ENCODE assay signal across 21 cellular contexts in the genomic region with DNA sequence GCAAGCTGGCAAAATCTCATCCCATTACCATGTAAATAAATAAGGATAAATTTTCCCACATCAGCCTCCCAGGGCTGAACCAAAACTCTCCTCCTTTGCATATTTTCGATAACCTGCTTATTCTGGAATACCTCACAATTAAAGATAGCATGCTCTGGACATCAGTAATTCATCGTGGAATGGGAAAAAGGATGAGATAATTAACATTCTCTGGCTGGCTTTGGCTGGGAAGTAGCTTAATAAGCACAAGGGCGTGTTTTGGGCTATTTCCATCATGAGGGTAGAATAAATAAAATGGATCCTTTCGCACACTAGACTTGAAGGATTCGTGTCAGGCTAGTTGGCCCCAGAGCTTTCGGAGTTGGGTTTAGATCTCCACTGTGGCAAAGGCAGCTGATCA.
DNase-seq lines count a peak whose midpoint lies in the region; ATAC-seq and TF ChIP-seq lines count a peak whose summit lies in the region.
"Had no signal": no experiment of that assay in that cellular context is flagged by ENCODE, and none has a peak within 500 bp of the region (broad histone marks: within the 10 kb centered on the region; RNA-seq: fewer than 3 reads in every experiment).

No MANE protein-coding gene starts in this region.

- intact Hi-C loops in IMR-90 (cut with micrococcal nuclease) = loop anchor here (5.0 to 10.0 kb wide), 3 partner anchors 127 to 250 kb away; no protein-coding TSS in a partner anchor
- intact Hi-C loops in spleen (cut with DNase I; ENCODE audit: low total_unique reads) = no loop called here

- H3K9me3 Mint-ChIP-seq in H9 = peaks cover 0 to 3% of the 10 kb centered on the region in 2 experiments; a peak in 3 of 5 replicates
- H3K9me3 Mint-ChIP-seq: activated T-cell treated with anti-CD3 and anti-CD28 coated beads, Interleukin-2, amount 50 U/mL, for 24 hours; memory B cell had no signal

- H3K27me3 ChIP-seq in BJ (ENCODE audit: control insufficient read depth, insufficient read depth, low read length) = no peaks in the 10 kb centered on the region
- no peaks in the 10 kb centered on the region for H3K27me3 ChIP-seq in IMR-90 (ENCODE audit: control insufficient read depth, insufficient read depth, low read length)
- peaks cover 0 to 12% (median 0%) of the 10 kb centered on the region in 7 donors for H3K27me3 ChIP-seq in spleen (replicated peaks in 1 of 7)
- H3K27me3 ChIP-seq in H9 (ENCODE audit: insufficient read depth, low read length) = no peaks in the 10 kb centered on the region
- H3K27me3 ChIP-seq: brain microvascular endothelial cell, sigmoid colon, vagina had no signal

- H3K79me1 ChIP-seq in IMR-90 (ENCODE audit: low read depth in 1 of 2, low read length in 2 of 2) (no peaks in the 10 kb centered on the region; a peak in 1 of 4 replicates), H9 (ENCODE audit: insufficient read depth, low read depth, low read length, poor library complexity, severe bottlenecking) (no peaks in the 10 kb centered on the region)

- peak overlapping the region; percentile 68; the same call in 1 of the 2 replicates for H3K23ac ChIP-seq in IMR-90 (ENCODE audit: low read depth, low read length)
- no peak overlapping the region for H3K23ac ChIP-seq in H9 (ENCODE audit: insufficient read length, low read depth, low read length)

- no peak overlapping the region for H3K4me3 Mint-ChIP-seq in H9
- H3K4me3 Mint-ChIP-seq: activated CD4-positive, alpha-beta T cell treated with anti-CD3 and anti-CD28 coated beads for 36 hours; activated naive CD8-positive, alpha-beta T cell treated with anti-CD3 and anti-CD28 coated beads, Interleukin-2, amount 50 U/mL, for 24 hours; activated T-cell treated with anti-CD3 and anti-CD28 coated beads, Interleukin-2, amount 50 U/mL, for 24 hours; memory B cell; stimulated activated naive B cell treated with anti-CD40 and anti-IgM and Interleukin-4, amounts not matched to agents 10 μg/mL and 1 μg/mL and 100 μg/mL, for 72 hours had no signal

- TF ChIP-seq CTCF in BJ (IDR thresholded peaks at IDR 0.05; ENCODE audit: insufficient read depth, low read depth, low read length) (no peak), IMR-90 (conservative IDR thresholded peaks at IDR 0.05; ENCODE audit: low read depth, low read length) (no peak), spleen (IDR thresholded peaks at IDR 0.05 in 8 of 11, conservative IDR thresholded peaks at IDR 0.05 in 3 of 11) (no peak), H9 (conservative IDR thresholded peaks at IDR 0.05) (no peak)

- H4K5ac ChIP-seq in IMR-90 (ENCODE audit: low read depth, low read length) = peak overlapping the region; percentile 91; the same call in 1 of the 2 replicates
- H4K5ac ChIP-seq in H9 (ENCODE audit: insufficient read length, low read depth, low read length) = no peak overlapping the region

- dilution Hi-C loops in IMR-90 (cut with HindIII; ENCODE audit: low sequenced_read_pairs, unreplicated experiment) = no loop called here

- no peak overlapping the region for H2BK12ac ChIP-seq in H9 (ENCODE audit: insufficient read length, low read depth, low read length)

- TF ChIP-seq POLR2A in IMR-90 (IDR thresholded peaks at IDR 0.05; ENCODE audit: low read depth, low read length) (no peak), spleen (IDR thresholded peaks at IDR 0.05) (no peak)

- WGBS in IMR-90 (ENCODE audit: extremely low coverage in 2 of 2, insufficient read length in 1 of 2), 2 experiments = 50% methylated on average over 2 of the region's 6 CpGs; no CpG with 5 or more reads in 1 of the 2 experiments
- 63 to 76% (median 67%) methylated on average over 6 of the region's 6 CpGs for WGBS in spleen, 5 donors
- no CpG with 5 or more reads among the region's 6 CpGs for WGBS in H9 (ENCODE audit: extremely low coverage, insufficient read length, low lambda C conversion rate)

- peak overlapping the region; percentile 94 for H4K91ac ChIP-seq in IMR-90 (ENCODE audit: insufficient read depth, low read depth, low read length)
- no peak overlapping the region for H4K91ac ChIP-seq in H9 (ENCODE audit: insufficient read length, low read depth, low read length)

- H3K4me2 ChIP-seq in IMR-90 (ENCODE audit: low read depth, low read length) = no peak overlapping the region
- no peak overlapping the region for H3K4me2 ChIP-seq in H9 (ENCODE audit: insufficient read depth, insufficient read length, low read length)

- H3K14ac ChIP-seq in IMR-90 (replicated peaks; ENCODE audit: low read depth, low read length) (peak overlapping the region; percentile 77), H9 (ENCODE audit: insufficient read depth, low read length) (no peak overlapping the region)

- H3K79me2 ChIP-seq in H9 (ENCODE audit: insufficient read depth, low read length) = no peaks in the 10 kb centered on the region

- H3K27ac ChIP-seq in IMR-90 (ENCODE audit: insufficient read depth, low read length) = peak overlapping the region; percentile 72
- H3K27ac ChIP-seq in spleen = peak overlapping the region in 7 of 8 donors; percentile 15 to 63 (median 39)
- H3K27ac ChIP-seq in H9 (ENCODE audit: insufficient read length, low read depth, low read length) = no peak overlapping the region
- H3K27ac ChIP-seq: brain microvascular endothelial cell, sigmoid colon, vagina had no signal

- peaks cover 0 to 9% (median 6%) of the 10 kb centered on the region in 3 experiments; a peak in 2 of 7 replicates for H3K36me3 Mint-ChIP-seq in H9 (ENCODE audit: insufficient read depth in 1 of 3, low read depth in 3 of 3)
- H3K36me3 Mint-ChIP-seq: memory B cell had no signal

- POLR2A ChIA-PET in BJ (lab: Charles Lee) = no interaction called here
- POLR2A ChIA-PET in IMR-90 (lab: Charles Lee; ENCODE audit: unreplicated experiment) = interaction anchor here (0.6 kb wide), 1 partner anchor 10 kb away, joined by 5 read pairs; no protein-coding TSS in a partner anchor

- H3K4me3 ChIP-seq in BJ (ENCODE audit: low read depth, low read length) = no peak overlapping the region
- H3K4me3 ChIP-seq in IMR-90 (ENCODE audit: insufficient read depth, low read depth, low read length) = no peak overlapping the region
- H3K4me3 ChIP-seq in spleen = no peak overlapping the region
- H3K4me3 ChIP-seq: K562, sigmoid colon, vagina had no signal

- no peaks in the 10 kb centered on the region for H3K9me3 ChIP-seq in IMR-90 (ENCODE audit: control insufficient read depth, insufficient read depth, low read length)
- H3K9me3 ChIP-seq in spleen = no peaks in the 10 kb centered on the region
- no peaks in the 10 kb centered on the region for H3K9me3 ChIP-seq in H9 (ENCODE audit: control insufficient read depth, low read depth, low read length)
- H3K9me3 ChIP-seq: sigmoid colon, vagina had no signal

- H3T11ph ChIP-seq in H9 (ENCODE audit: low read length) = no peak overlapping the region

- H2BK120ac ChIP-seq in IMR-90 (ENCODE audit: low read depth, low read length) = peak overlapping the region; percentile 96
- no peak overlapping the region for H2BK120ac ChIP-seq in H9 (ENCODE audit: low read depth, low read length, poor library complexity, severe bottlenecking)

- H2AK9ac ChIP-seq in IMR-90 (replicated peaks; ENCODE audit: low read depth, low read length, poor library complexity) = peak overlapping the region; percentile 45

- no peaks in the 10 kb centered on the region for H3K23me2 ChIP-seq in H9 (ENCODE audit: insufficient read length, low read depth, low read length, poor library complexity, severe bottlenecking)

- H2AFZ ChIP-seq in IMR-90 (replicated peaks; ENCODE audit: low read length, poor library complexity) (peak overlapping the region; percentile 49), H9 (ENCODE audit: low read length) (no peak overlapping the region)

- no peaks in the 10 kb centered on the region for H3K36me3 ChIP-seq in BJ (ENCODE audit: control insufficient read depth, insufficient read depth, low read length)
- H3K36me3 ChIP-seq in IMR-90 (ENCODE audit: control insufficient read depth, insufficient read depth, low read length) = no peaks in the 10 kb centered on the region
- H3K36me3 ChIP-seq in spleen = no peaks in the 10 kb centered on the region
- H3K36me3 ChIP-seq: brain microvascular endothelial cell, sigmoid colon, vagina had no signal

- no peaks in the 10 kb centered on the region for H4K20me1 ChIP-seq in IMR-90 (ENCODE audit: insufficient read depth, low read length)
- H4K20me1 ChIP-seq in H9 (ENCODE audit: control insufficient read depth, insufficient read depth, insufficient read length) = no peaks in the 10 kb centered on the region

- H3K9ac ChIP-seq in IMR-90 (ENCODE audit: low read depth, low read length) (no peak overlapping the region), H9 (ENCODE audit: extremely low read depth, insufficient read length, low read length) (no peak overlapping the region)

- DNase-seq in BJ (ENCODE audit: low read depth) (peak; percentile 37), IMR-90 (peak; percentile 25), fibroblast of gingiva (ENCODE audit: low read depth) (peak; percentile 69), spleen (no peak), H9 (no peak), kidney tubule cell (ENCODE audit: low spot score) (no peak)
- DNase-seq: activated CD8-positive, alpha-beta memory T cell treated with anti-CD3 and anti-CD28 coated beads for 24 hours; activated naive CD8-positive, alpha-beta T cell treated with anti-CD3 and anti-CD28 coated beads, Interleukin-2, amount 50 U/mL, for 24 hours; activated T-cell treated with anti-CD3 and anti-CD28 coated beads, Interleukin-2, amount 50 U/mL, for 24 hours; NCI-H1436; sigmoid colon; stimulated activated CD4-positive, alpha-beta T cell treated with anti-CD3 and anti-CD28 coated beads, Interleukin-15, amount 100 ng/mL, for 24 hours; stimulated activated naive B cell treated with anti-CD40 and anti-IgM and Interleukin-4, amounts not matched to agents 10 μg/mL and 1 μg/mL and 100 μg/mL, for 72 hours; T-helper 2 cell had no signal

- CTCF ChIA-PET in BJ (lab: Yijun Ruan, JAX) = interaction anchor here (0.6 to 1.4 kb wide), 2 partner anchors 15 to 308 kb away, joined by 3 read pairs; no protein-coding TSS in a partner anchor
- CTCF ChIA-PET in IMR-90 (lab: Yijun Ruan, JAX) = interaction anchor here (0.6 kb wide), 1 partner anchor 214 kb away, joined by 7 read pairs; no protein-coding TSS in a partner anchor

- H2BK5ac ChIP-seq in IMR-90 (ENCODE audit: low read depth, low read length, poor library complexity, severe bottlenecking) (peak overlapping the region; percentile 88), H9 (ENCODE audit: insufficient read length, low read length) (no peak overlapping the region)

- BruUV-seq in IMR-90 (replicated peaks; lab: Mats Ljungman, UMichigan) = no TSS peak

- peaks cover 8% of the 10 kb centered on the region for H3K9me1 ChIP-seq in IMR-90 (ENCODE audit: insufficient read depth, low read length)

- H3K18ac ChIP-seq in IMR-90 (ENCODE audit: low read depth, low read length) (peak overlapping the region; percentile 92), H9 (ENCODE audit: insufficient read length, low read depth, low read length) (no peak overlapping the region)

- peak overlapping the region; percentile 53; the same call in 2 of the 3 replicates for H2BK15ac ChIP-seq in IMR-90 (ENCODE audit: low read depth, low read length)
- no peak overlapping the region for H2BK15ac ChIP-seq in H9 (ENCODE audit: low read depth, low read length)

- H3K27me3 Mint-ChIP-seq in H9 (ENCODE audit: low read depth) = peaks cover 2% of the 10 kb centered on the region; the same call in 1 of the 2 replicates

- H3K4me1 ChIP-seq in IMR-90 (ENCODE audit: control insufficient read depth, insufficient read depth, low read length) (peaks cover 18% of the 10 kb centered on the region), spleen (peaks cover 0 to 15% (median 4%) of the 10 kb centered on the region in 6 donors), H9 (ENCODE audit: insufficient read depth, low read length) (peaks cover 9% of the 10 kb centered on the region; the same call in 1 of the 2 replicates)
- H3K4me1 ChIP-seq: vagina had no signal

- H3K56ac ChIP-seq in IMR-90 (ENCODE audit: extremely low read depth, insufficient read depth, low read length) = peak overlapping the region; percentile 45; the same call in 1 of the 2 replicates
- no peak overlapping the region for H3K56ac ChIP-seq in H9 (ENCODE audit: insufficient read length, low read depth, low read length)

- in situ Hi-C loops in IMR-90 (cut with MboI; ENCODE audit: low sequenced_read_pairs) = loop anchor here (25.0 kb wide), 1 partner anchor 603 kb away; no protein-coding TSS in a partner anchor

- H3K4me1 Mint-ChIP-seq in H9 = peaks cover 26 to 31% of the 10 kb centered on the region in 2 experiments

- H3K4ac ChIP-seq in IMR-90 (ENCODE audit: low read depth, low read length) (peak overlapping the region; percentile 89), H9 (ENCODE audit: low read depth, low read length) (no peak overlapping the region)

- no peak for TF ChIP-seq RAD21 in IMR-90 (IDR thresholded peaks at IDR 0.05; ENCODE audit: low read length)

- H2AK5ac ChIP-seq in IMR-90 (ENCODE audit: low read depth, low read length) (peak overlapping the region; percentile 84), H9 (ENCODE audit: insufficient read length, low read length) (no peak overlapping the region)

- peak overlapping the region; percentile 43 to 63 for H4K8ac ChIP-seq in IMR-90 (ENCODE audit: low read depth in 2 of 2, low read length in 2 of 2)
- no peak overlapping the region for H4K8ac ChIP-seq in H9 (replicated peaks; ENCODE audit: insufficient read length, low read depth, low read length)

- H2BK20ac ChIP-seq in IMR-90 (ENCODE audit: low read depth, low read length) = peak overlapping the region; percentile 96
- H2BK20ac ChIP-seq in H9 (ENCODE audit: low read depth, low read length, poor library complexity, severe bottlenecking) = no peak overlapping the region

- ATAC-seq in IMR-90 (ENCODE audit: low read depth) (peak; percentile 3; the same call in 1 of the 2 replicates), HG02970 (IDR thresholded peaks at IDR 0.05; ENCODE audit: low FRiP score, unreplicated experiment) (no peak), HG03571 (IDR thresholded peaks at IDR 0.05; ENCODE audit: unreplicated experiment) (no peak)
- ATAC-seq: activated naive CD8-positive, alpha-beta T cell treated with anti-CD3 and anti-CD28 coated beads, Interleukin-2, amount 50 U/mL, for 24 hours; K562 had no signal

- H3K27ac Mint-ChIP-seq in H9 = no peak overlapping the region
- H3K27ac Mint-ChIP-seq: activated CD4-positive, alpha-beta T cell treated with anti-CD3 and anti-CD28 coated beads for 36 hours; activated naive CD8-positive, alpha-beta T cell treated with anti-CD3 and anti-CD28 coated beads, Interleukin-2, amount 50 U/mL, for 24 hours; activated T-cell treated with anti-CD3 and anti-CD28 coated beads, Interleukin-2, amount 50 U/mL, for 24 hours; memory B cell; stimulated activated naive B cell treated with anti-CD40 and anti-IgM and Interleukin-4, amounts not matched to agents 10 μg/mL and 1 μg/mL and 100 μg/mL, for 72 hours had no signal

Comparison
In these comparisons a context has a peak if more than half of its experiments do, and no peak if none do; other contexts are left out.
1. DNase-seq: peak in BJ (single experiment), IMR-90 (single experiment) and fibroblast of gingiva (single experiment); none in spleen (single experiment), H9 (single experiment) and kidney tubule cell (single experiment).